In genomic region chr9:7974335-7975005, GRCh38 we compare ENCODE assay signal across 10 cellular contexts.
A peak's percentile ranks its signal among the peaks of the same experiment; 100 is the strongest.
DNase-seq lines count a peak whose midpoint lies in the region; ATAC-seq and FAIRE-seq lines count a peak whose summit lies in the region.
"Had no signal": no experiment of that assay in that cellular context is flagged by ENCODE, and none has a peak within 500 bp of the region (broad histone marks: within the 10 kb centered on the region; RNA-seq: fewer than 3 reads in every experiment).

No MANE protein-coding gene starts in this region.

- peaks cover 34 to 67% (median 54%) of the 10 kb centered on the region in 10 experiments for H3K4me1 ChIP-seq in BLaER1 treated with 17β-estradiol and CSF1 and Interleukin-3, amounts not matched to agents 10 nM and 100 nM
- no peaks in the 10 kb centered on the region for H3K4me1 ChIP-seq in right cardiac atrium (ENCODE audit: control insufficient read depth, insufficient read depth, low read length)

- peak overlapping the region in 6 of 11 experiments; percentile 64 to 91 (median 84); a peak in 12 of 22 replicates for H3K27ac ChIP-seq in BLaER1 treated with 17β-estradiol and CSF1 and Interleukin-3, amounts not matched to agents 10 nM and 100 nM
- H3K27ac ChIP-seq in right cardiac atrium (ENCODE audit: low read length) = no peak overlapping the region
- H3K27ac ChIP-seq: epithelial cell of prostate, thoracic aorta had no signal

- peaks cover 35 to 49% (median 43%) of the 10 kb centered on the region in 3 donors for H3K4me1 Mint-ChIP-seq in IgD-negative memory B cell
- peaks cover 51% of the 10 kb centered on the region for H3K4me1 Mint-ChIP-seq in activated T-helper 2 cell treated with anti-CD3 and anti-CD28 coated beads, Interferon-gamma antibody, Interleukin-2, Interleukin-4, amounts not matched to agents 10 μg/mL and 5 μg/mL and 100 μg/mL, durations not matched to agents 14 hours and 24 hours and 36 hours (ENCODE audit: low read depth)

- no peaks in the 10 kb centered on the region for H4K20me1 ChIP-seq in BLaER1 treated with 17β-estradiol and CSF1 and Interleukin-3, amounts not matched to agents 10 nM and 100 nM

- no peak for FAIRE-seq in HTR-8/SVneo (lab: Jason Lieb, UNC)

- H3K4me3 Mint-ChIP-seq in IgD-negative memory B cell = peak overlapping the region; percentile 11 to 87 (median 53)
- H3K4me3 Mint-ChIP-seq in activated T-helper 2 cell treated with anti-CD3 and anti-CD28 coated beads, Interferon-gamma antibody, Interleukin-2, Interleukin-4, amounts not matched to agents 10 μg/mL and 5 μg/mL and 100 μg/mL, durations not matched to agents 14 hours and 24 hours and 36 hours (ENCODE audit: low read depth) = peak overlapping the region; percentile 3

- intact Hi-C loops in activated T-helper 2 cell treated with anti-CD3 and anti-CD28 coated beads, Interferon-gamma antibody, Interleukin-2, Interleukin-4, amounts not matched to agents 10 μg/mL and 5 μg/mL and 100 μg/mL, durations not matched to agents 14 hours and 24 hours and 36 hours (cut with micrococcal nuclease) = loop anchor here (1.0 to 10.0 kb wide), 4 partner anchors 39 to 760 kb away; no protein-coding TSS in a partner anchor
- intact Hi-C loops in right cardiac atrium (cut with DNase I) = no loop called here

- no peaks in the 10 kb centered on the region for H3K27me3 Mint-ChIP-seq in IgD-negative memory B cell
- H3K27me3 Mint-ChIP-seq in activated T-helper 2 cell treated with anti-CD3 and anti-CD28 coated beads, Interferon-gamma antibody, Interleukin-2, Interleukin-4, amounts not matched to agents 10 μg/mL and 5 μg/mL and 100 μg/mL, durations not matched to agents 14 hours and 24 hours and 36 hours (ENCODE audit: low read depth) = no peaks in the 10 kb centered on the region

- H3K36me3 ChIP-seq in BLaER1 treated with 17β-estradiol and CSF1 and Interleukin-3, amounts not matched to agents 10 nM and 100 nM = no peaks in the 10 kb centered on the region
- H3K36me3 ChIP-seq: thoracic aorta had no signal

- peak overlapping the region in 5 of 11 experiments; percentile 0 to 77 (median 28); a peak in 5 of 22 replicates for H3K9ac ChIP-seq in BLaER1 treated with 17β-estradiol and CSF1 and Interleukin-3, amounts not matched to agents 10 nM and 100 nM

- WGBS in right cardiac atrium = 69% methylated on average over 5 of the region's 5 CpGs

- H3K27me3 ChIP-seq in BLaER1 treated with 17β-estradiol and CSF1 and Interleukin-3, amounts not matched to agents 10 nM and 100 nM = no peaks in the 10 kb centered on the region; a peak in 1 of 22 replicates
- H3K27me3 ChIP-seq in right cardiac atrium (ENCODE audit: control insufficient read depth, insufficient read depth) = no peaks in the 10 kb centered on the region

- H3K9me3 ChIP-seq in BLaER1 treated with 17β-estradiol and CSF1 and Interleukin-3, amounts not matched to agents 10 nM and 100 nM (replicated peaks in 1 of 11) = peaks cover 0 to 31% (median 4%) of the 10 kb centered on the region in 11 experiments; a peak in 9 of 22 replicates
- no peaks in the 10 kb centered on the region for H3K9me3 ChIP-seq in right cardiac atrium (ENCODE audit: control insufficient read depth, low read length)
- H3K9me3 ChIP-seq: thoracic aorta had no signal

- DNase-seq in activated T-helper 2 cell treated with anti-CD3 and anti-CD28 coated beads, Interferon-gamma antibody, Interleukin-2, Interleukin-4, amounts not matched to agents 10 μg/mL and 5 μg/mL and 100 μg/mL, durations not matched to agents 14 hours and 24 hours and 36 hours (ENCODE audit: low spot score) = no peak
- no peak for DNase-seq in right cardiac atrium
- DNase-seq in DMS79 treated with DMSO at 0.1 percent for 48 hours (lab: John Stamatoyannopoulos, UW) = no peak
- DNase-seq in left lobe of liver (ENCODE audit: low spot score) = no peak
- DNase-seq in HTR-8/SVneo (ENCODE audit: insufficient read length, low spot score) = no peak

- H3K4me3 ChIP-seq in BLaER1 treated with 17β-estradiol and CSF1 and Interleukin-3, amounts not matched to agents 10 nM and 100 nM = no peak overlapping the region
- H3K4me3 ChIP-seq in right cardiac atrium (ENCODE audit: low read length) = no peak overlapping the region
- H3K4me3 ChIP-seq: thoracic aorta had no signal

- H3K9me3 Mint-ChIP-seq in IgD-negative memory B cell = peaks cover 0 to 2% (median 0%) of the 10 kb centered on the region in 3 donors
- no peaks in the 10 kb centered on the region for H3K9me3 Mint-ChIP-seq in activated T-helper 2 cell treated with anti-CD3 and anti-CD28 coated beads, Interferon-gamma antibody, Interleukin-2, Interleukin-4, amounts not matched to agents 10 μg/mL and 5 μg/mL and 100 μg/mL, durations not matched to agents 14 hours and 24 hours and 36 hours

- ATAC-seq in GM18861 (IDR thresholded peaks at IDR 0.05; ENCODE audit: unreplicated experiment) (peak; percentile 35), right cardiac atrium (no peak), left lobe of liver (no peak)

- no peaks in the 10 kb centered on the region for H3K36me3 Mint-ChIP-seq in IgD-negative memory B cell
- H3K36me3 Mint-ChIP-seq in activated T-helper 2 cell treated with anti-CD3 and anti-CD28 coated beads, Interferon-gamma antibody, Interleukin-2, Interleukin-4, amounts not matched to agents 10 μg/mL and 5 μg/mL and 100 μg/mL, durations not matched to agents 14 hours and 24 hours and 36 hours (ENCODE audit: low read depth) = no peaks in the 10 kb centered on the region

- peak overlapping the region; percentile 52 to 83 (median 72) for H3K4me2 ChIP-seq in BLaER1 treated with 17β-estradiol and CSF1 and Interleukin-3, amounts not matched to agents 10 nM and 100 nM

- peak overlapping the region; percentile 59 to 77 (median 73) for H3K27ac Mint-ChIP-seq in IgD-negative memory B cell
- H3K27ac Mint-ChIP-seq in activated T-helper 2 cell treated with anti-CD3 and anti-CD28 coated beads, Interferon-gamma antibody, Interleukin-2, Interleukin-4, amounts not matched to agents 10 μg/mL and 5 μg/mL and 100 μg/mL, durations not matched to agents 14 hours and 24 hours and 36 hours = peak overlapping the region; percentile 71
